ENCODE assay signal across 19 cellular contexts in genomic region chr1:164838786-164839185, GRCh38.
DNase-seq lines count a peak whose midpoint lies in the region; ATAC-seq and TF ChIP-seq lines count a peak whose summit lies in the region.
"Had no signal": no experiment of that assay in that cellular context is flagged by ENCODE, and none has a peak within 500 bp of the region (broad histone marks: within the 10 kb centered on the region; RNA-seq: fewer than 3 reads in every experiment).

No MANE protein-coding gene starts in this region.

- TF ChIP-seq POLR2A in GM18505 (IDR thresholded peaks at IDR 0.05; ENCODE audit: borderline replicate concordance, extremely low read depth, insufficient read depth, insufficient read length), result no peak

- no peaks in the 10 kb centered on the region for H3K36me3 ChIP-seq in HEK293 (ENCODE audit: control insufficient read depth in 2 of 2, insufficient read depth in 1 of 2, low read length in 2 of 2)
- H3K36me3 ChIP-seq in heart right ventricle, result peaks cover 0 to 25% (median 0%) of the 10 kb centered on the region in 9 donors

- POLR2A ChIA-PET in HEK293 (lab: Yijun Ruan, JAX), result no interaction called here

- H3K4me3 Mint-ChIP-seq in nephron progenitor cell, result no peak overlapping the region
- H3K4me3 Mint-ChIP-seq: CD8-positive, alpha-beta memory T cell; H9 had no signal

- no peak for ATAC-seq in heart right ventricle
- no peak for ATAC-seq in GM18505 (IDR thresholded peaks at IDR 0.05; ENCODE audit: unreplicated experiment)
- ATAC-seq: HepG2 had no signal

- intact Hi-C loops in heart right ventricle (cut with DNase I), result loop anchor here in 1 of 10 donors (5.0 kb wide), 1 partner anchor 74 kb away; no protein-coding TSS in a partner anchor

- DNase-seq in DMS 273 treated with DMSO at 0.1 percent for 48 hours (lab: John Stamatoyannopoulos, UW) (peak; percentile 4), NCI-H69 (lab: John Stamatoyannopoulos, UW) (peak; percentile 11), nephron progenitor cell (no peak), heart right ventricle (no peak), LoVo (ENCODE audit: low spot score) (no peak)
- DNase-seq: ACHN; C1 segment of cervical spinal cord; CD8-positive, alpha-beta memory T cell; H9; KBM-7; MV-4-11; NCI-H187 treated with DMSO at 0.1 percent for 48 hours; NCI-H2171; NCI-H526; Right ventricle myocardium superior had no signal

- CTCF ChIA-PET in HEK293 (lab: Yijun Ruan, JAX), result no interaction called here

- no peak overlapping the region for H3K4me3 ChIP-seq in HEK293 (ENCODE audit: low read depth, low read length)
- no peak overlapping the region for H3K4me3 ChIP-seq in heart right ventricle
- H3K4me3 ChIP-seq: SK-N-MC had no signal

- H3K36me3 Mint-ChIP-seq in nephron progenitor cell (ENCODE audit: low read depth), result peaks cover 38% of the 10 kb centered on the region
- H3K36me3 Mint-ChIP-seq: CD8-positive, alpha-beta memory T cell had no signal

- no peaks in the 10 kb centered on the region for H3K9me3 Mint-ChIP-seq in nephron progenitor cell
- H3K9me3 Mint-ChIP-seq: H9 had no signal

- H3K27ac ChIP-seq in HEK293 (ENCODE audit: extremely low read depth, low read depth, low read length) (no peak overlapping the region), heart right ventricle (no peak overlapping the region)
- H3K27ac ChIP-seq: SK-N-MC had no signal

- no peaks in the 10 kb centered on the region for H3K4me1 ChIP-seq in HEK293 (ENCODE audit: control insufficient read depth, insufficient read depth, low read length)
- peaks cover 0 to 51% (median 21%) of the 10 kb centered on the region in 9 donors for H3K4me1 ChIP-seq in heart right ventricle

- H3K27ac Mint-ChIP-seq in nephron progenitor cell, result peak overlapping the region; percentile 13
- H3K27ac Mint-ChIP-seq: CD8-positive, alpha-beta memory T cell had no signal

- H3K27me3 Mint-ChIP-seq in nephron progenitor cell (ENCODE audit: low read depth, poor library complexity), result no peaks in the 10 kb centered on the region
- H3K27me3 Mint-ChIP-seq: CD8-positive, alpha-beta memory T cell had no signal

- TF ChIP-seq CTCF in HEK293 (tag by site-specific recombination; IDR thresholded peaks at IDR 0.05) (no peak), nephron progenitor cell (IDR thresholded peaks at IDR 0.05) (no peak), heart right ventricle (IDR thresholded peaks at IDR 0.05) (no peak)

- 93 to 98% methylated on average over 3 of the region's 3 CpGs for WGBS in heart right ventricle, 2 donors

- H3K27me3 ChIP-seq in heart right ventricle, result no peaks in the 10 kb centered on the region

- no peaks in the 10 kb centered on the region for H3K9me3 ChIP-seq in HEK293 (ENCODE audit: control insufficient read depth, insufficient read depth, low read depth, low read length)
- no peaks in the 10 kb centered on the region for H3K9me3 ChIP-seq in heart right ventricle

- H3K4me1 Mint-ChIP-seq in nephron progenitor cell, result peaks cover 54% of the 10 kb centered on the region
- H3K4me1 Mint-ChIP-seq: CD8-positive, alpha-beta memory T cell had no signal

TF ChIP-seq in HEK293, 187 proteins besides CTCF, POLR2A, EP300 and RAD21:
- TF ChIP-seq ZNF280C (tag by site-specific recombination; IDR thresholded peaks at IDR 0.05) (no peak), ZNF664 (tag by site-specific recombination; IDR thresholded peaks at IDR 0.05) (0 out of 2 replicates have a peak, but pooled peaks have one; percentile 24)

Comparison
In these comparisons a context has a peak if more than half of its experiments do, and no peak if none do; other contexts are left out.
1. DNase-seq: peak in DMS 273 treated with DMSO at 0.1 percent for 48 hours (single experiment) and NCI-H69 (single experiment); none in nephron progenitor cell (single experiment), heart right ventricle (0 of 2) and LoVo (single experiment).